In the genomic region with DNA sequence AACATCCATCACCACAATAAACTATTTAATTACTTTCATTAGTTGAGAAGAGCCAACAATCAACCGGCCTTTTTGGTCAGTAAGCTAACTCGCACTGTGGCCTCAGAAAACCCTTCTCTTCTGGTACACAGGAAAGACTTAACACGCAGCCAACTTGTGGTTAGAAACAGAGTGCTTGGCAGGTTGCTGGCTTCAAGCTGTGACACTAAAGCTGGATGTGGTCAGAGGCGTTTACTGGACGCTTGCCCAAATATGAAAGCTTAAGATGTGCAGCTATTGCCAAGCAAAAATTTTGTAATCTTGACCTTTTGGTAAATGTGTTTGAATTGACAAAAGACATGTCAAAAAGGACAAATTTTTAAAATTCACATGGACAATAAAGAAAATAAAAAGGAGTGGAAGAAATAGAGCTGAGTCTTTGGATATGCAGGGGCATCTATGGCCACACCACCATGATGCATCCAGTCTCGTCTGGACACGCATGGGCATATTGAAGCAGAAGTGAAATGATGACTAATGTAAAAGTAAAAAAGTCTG, we compare ENCODE assay signal across 8 cellular contexts. TPM values are rescaled to one million over a fixed set of nuclear protein-coding genes. Genes with fewer than 3 reads are reported as not detected.
A peak's percentile ranks its signal among the peaks of the same experiment; 100 is the strongest.
DNase-seq lines count a peak whose midpoint lies in the region; ATAC-seq and TF ChIP-seq lines count a peak whose summit lies in the region.

No MANE protein-coding gene starts in this region.

- peak overlapping the region; percentile 66 for H3K27ac Mint-ChIP-seq in activated T-cell treated with anti-CD3 and anti-CD28 coated beads, Interleukin-2, amount 50 U/mL, for 72 hours
- H3K27ac Mint-ChIP-seq in chondrocyte (ENCODE audit: unreplicated experiment) (peak overlapping the region; percentile 97), WTC11 (no peak overlapping the region)

- peak; percentile 30 to 46 for ATAC-seq in activated T-cell treated with anti-CD3 and anti-CD28 coated beads, Interleukin-2, amount 50 U/mL, for 72 hours (replicated peaks in 1 of 2)
- ATAC-seq in HG02981 (IDR thresholded peaks at IDR 0.05; ENCODE audit: unreplicated experiment) (peak; percentile 74), WTC11 (no peak)

- peaks cover 7% of the 10 kb centered on the region for H3K27me3 Mint-ChIP-seq in activated T-cell treated with anti-CD3 and anti-CD28 coated beads, Interleukin-2, amount 50 U/mL, for 72 hours (ENCODE audit: low read depth)
- H3K27me3 Mint-ChIP-seq in chondrocyte (ENCODE audit: low read depth) (no peaks in the 10 kb centered on the region), WTC11 (ENCODE audit: low read depth) (no peaks in the 10 kb centered on the region)

- peak overlapping the region; percentile 40 to 81 for H3K4me3 Mint-ChIP-seq in activated T-cell treated with anti-CD3 and anti-CD28 coated beads, Interleukin-2, amount 50 U/mL, for 72 hours
- no peak overlapping the region for H3K4me3 Mint-ChIP-seq in chondrocyte (ENCODE audit: unreplicated experiment)
- H3K4me3 Mint-ChIP-seq in WTC11, result no peak overlapping the region

- peak in 1 of 2 donors; percentile 39 for DNase-seq in activated T-cell treated with anti-CD3 and anti-CD28 coated beads, Interleukin-2, amount 50 U/mL, for 72 hours
- DNase-seq in activated T-cell treated with anti-CD3 and anti-CD28 coated beads, Interleukin-2, amount 50 U/mL, for 48 hours, result no peak
- DNase-seq in NCI-H460 (ENCODE audit: extremely low read depth, low read depth) (peak; percentile 51), chondrocyte (ENCODE audit: low spot score) (no peak), osteoblast (ENCODE audit: insufficient read length, low spot score, missing footprints) (peak; percentile 50), T-helper 1 cell (no peak), WTC11 (ENCODE audit: low spot score) (no peak)

- H3K4me1 Mint-ChIP-seq in activated T-cell treated with anti-CD3 and anti-CD28 coated beads, Interleukin-2, amount 50 U/mL, for 72 hours (ENCODE audit: low read depth), result peaks cover 39% of the 10 kb centered on the region
- peaks cover 58% of the 10 kb centered on the region for H3K4me1 Mint-ChIP-seq in chondrocyte (ENCODE audit: low read depth)
- H3K4me1 Mint-ChIP-seq in WTC11, result peaks cover 19% of the 10 kb centered on the region

- H4K20me1 ChIP-seq in osteoblast (ENCODE audit: insufficient read depth, low read length), result no peaks in the 10 kb centered on the region

- H3K79me2 ChIP-seq in osteoblast (ENCODE audit: insufficient read depth, low read length), result no peaks in the 10 kb centered on the region

- CTCF ChIA-PET in WTC11 (lab: Charles Lee), result no interaction called here

- POLR2A ChIA-PET in WTC11 (lab: Charles Lee), result no interaction called here

- H3K4me3 ChIP-seq in osteoblast (ENCODE audit: insufficient read depth, low read length), result no peak overlapping the region

- no peaks in the 10 kb centered on the region for H3K27me3 ChIP-seq in osteoblast (ENCODE audit: insufficient read depth, low read length)

- H2AFZ ChIP-seq in osteoblast (ENCODE audit: low read length), result no peak overlapping the region

- H3K36me3 Mint-ChIP-seq in activated T-cell treated with anti-CD3 and anti-CD28 coated beads, Interleukin-2, amount 50 U/mL, for 72 hours (ENCODE audit: insufficient read depth in 2 of 2), result no peaks in the 10 kb centered on the region
- H3K36me3 Mint-ChIP-seq in chondrocyte (ENCODE audit: low read depth) (no peaks in the 10 kb centered on the region), WTC11 (no peaks in the 10 kb centered on the region)

- peaks cover 13% of the 10 kb centered on the region for H3K4me1 ChIP-seq in osteoblast (ENCODE audit: insufficient read depth, low read length)

- H3K9me3 Mint-ChIP-seq in activated T-cell treated with anti-CD3 and anti-CD28 coated beads, Interleukin-2, amount 50 U/mL, for 72 hours, result no peaks in the 10 kb centered on the region
- H3K9me3 Mint-ChIP-seq in chondrocyte (ENCODE audit: low read depth) (no peaks in the 10 kb centered on the region), WTC11 (no peaks in the 10 kb centered on the region)

- no peak for TF ChIP-seq CTCF in chondrocyte (IDR thresholded peaks at IDR 0.05)
- no peak for TF ChIP-seq CTCF in osteoblast (IDR thresholded peaks at IDR 0.05; ENCODE audit: extremely low read depth, low read depth, low read length)
- no peak for TF ChIP-seq CTCF in WTC11 (IDR thresholded peaks at IDR 0.05)

- peak overlapping the region; percentile 42 for H3K4me2 ChIP-seq in osteoblast (ENCODE audit: insufficient read depth, low read length)

- H3K27ac ChIP-seq in osteoblast (ENCODE audit: low read depth, low read length), result no peak overlapping the region

- H3K36me3 ChIP-seq in osteoblast (ENCODE audit: insufficient read depth, low read length), result no peaks in the 10 kb centered on the region

- H3K9me3 ChIP-seq in osteoblast (ENCODE audit: low read depth, low read length), result no peaks in the 10 kb centered on the region

TF ChIP-seq in WTC11, 78 proteins besides CTCF, POLR2A, EP300 and RAD21:
- TF ChIP-seq NFYB (CRISPR knock-in tag; conservative IDR thresholded peaks at IDR 0.05; ENCODE audit: low read depth) (no peak), ZNF281 (CRISPR knock-in tag; IDR thresholded peaks at IDR 0.05) (no peak), ZBTB21 (CRISPR knock-in tag; IDR thresholded peaks at IDR 0.05; ENCODE audit: borderline replicate concordance) (no peak), GABPB1 (CRISPR knock-in tag; IDR thresholded peaks at IDR 0.05) (no peak), IRF2 (CRISPR knock-in tag; IDR thresholded peaks at IDR 0.05; ENCODE audit: borderline replicate concordance, low read depth) (no peak), SP1 (CRISPR knock-in tag; conservative IDR thresholded peaks at IDR 0.05) (no peak), NR1H2 (CRISPR knock-in tag; IDR thresholded peaks at IDR 0.05) (no peak)

RNA-seq across cellular contexts. Expression of gene KLRK1, which starts 2.6 kb away (rescaled TPM):
- total RNA-seq in activated T-cell treated with anti-CD3 and anti-CD28 coated beads, Interleukin-2, amount 50 U/mL, for 72 hours, result 10 to 100 TPM; 18.9 to 23.6 TPM
- not detected in 2 replicates for total RNA-seq in NCI-H460 (2014; rRNA removed; shearing (Covaris generic))
- polyA plus RNA-seq in NCI-H460 (2014; cell fraction: nucleus; rRNA removed), result 0.27 TPM in 1 of 2 replicates, not detected in the other
- total RNA-seq in chondrocyte, result not detected in 3 replicates
- total RNA-seq in osteoblast, result under 0.01 TPM in 1 of 2 replicates, not detected in the other
- total RNA-seq in WTC11 (2021), result 0.15 to 0.23 TPM in 2 of 3 replicates, not detected in the other

RNA-seq across cellular contexts. Expression of gene KLRC4, which starts 17.1 kb away (rescaled TPM):
- 1 to 10 TPM; 6.1 to 7.1 TPM for total RNA-seq in activated T-cell treated with anti-CD3 and anti-CD28 coated beads, Interleukin-2, amount 50 U/mL, for 72 hours
- not detected in 2 replicates for total RNA-seq in NCI-H460 (2014; rRNA removed; shearing (Covaris generic))
- polyA plus RNA-seq in NCI-H460 (2014; cell fraction: nucleus; rRNA removed), result not detected in 2 replicates
- total RNA-seq in chondrocyte, result not detected in 3 replicates
- total RNA-seq in osteoblast, result not detected in 2 replicates
- not detected in 3 replicates for total RNA-seq in WTC11 (2021)

RNA-seq across cellular contexts. Expression of gene KLRC3, which starts 27.9 kb away (rescaled TPM):
- 1 to 10 TPM; 2.5 to 2.8 TPM for total RNA-seq in activated T-cell treated with anti-CD3 and anti-CD28 coated beads, Interleukin-2, amount 50 U/mL, for 72 hours
- 0.46 TPM in 1 of 2 replicates, not detected in the other for total RNA-seq in NCI-H460 (2014; rRNA removed; shearing (Covaris generic))
- not detected in 2 replicates for polyA plus RNA-seq in NCI-H460 (2014; cell fraction: nucleus; rRNA removed)
- total RNA-seq in chondrocyte (not detected in 3 replicates), osteoblast (0.72 TPM in 1 of 2 replicates, not detected in the other), WTC11 (2021) (not detected in 3 replicates)

RNA-seq across cellular contexts. Expression of gene KLRC2, which starts 43.3 kb away (rescaled TPM):
- 1 to 10 TPM; 1.4 to 1.9 TPM for total RNA-seq in activated T-cell treated with anti-CD3 and anti-CD28 coated beads, Interleukin-2, amount 50 U/mL, for 72 hours
- total RNA-seq in NCI-H460 (2014; rRNA removed; shearing (Covaris generic)), result 0.22 TPM in 1 of 2 replicates, not detected in the other
- polyA plus RNA-seq in NCI-H460 (2014; cell fraction: nucleus; rRNA removed), result not detected in 2 replicates
- total RNA-seq in chondrocyte (not detected in 3 replicates), osteoblast (0.36 and 0.88 TPM in 2 replicates), WTC11 (2021) (not detected in 3 replicates)

Comparison
In these comparisons a context has a peak if more than half of its experiments do, and no peak if none do; other contexts are left out.
1. DNase-seq: peak in NCI-H460 (single experiment) and osteoblast (single experiment); none in activated T-cell treated with anti-CD3 and anti-CD28 coated beads, Interleukin-2, amount 50 U/mL, for 48 hours (0 of 2), chondrocyte (single experiment), T-helper 1 cell (0 of 5) and WTC11 (single experiment).
2. H3K4me3 Mint-ChIP-seq: peak in activated T-cell treated with anti-CD3 and anti-CD28 coated beads, Interleukin-2, amount 50 U/mL, for 72 hours (2 of 2); none in chondrocyte (single experiment) and WTC11 (single experiment).
3. RNA of gene KLRK1, which starts 2.6 kb away (total RNA-seq): 18.9 to 23.6 TPM in activated T-cell treated with anti-CD3 and anti-CD28 coated beads, Interleukin-2, amount 50 U/mL, for 72 hours; 0.15 to 0.23 TPM in WTC11, not detected in NCI-H460, not detected in chondrocyte and under 0.01 TPM in osteoblast; every median in the first group is over 10 times any median in the second.